ENCODE assay signal across 19 cellular contexts in the genomic region with DNA sequence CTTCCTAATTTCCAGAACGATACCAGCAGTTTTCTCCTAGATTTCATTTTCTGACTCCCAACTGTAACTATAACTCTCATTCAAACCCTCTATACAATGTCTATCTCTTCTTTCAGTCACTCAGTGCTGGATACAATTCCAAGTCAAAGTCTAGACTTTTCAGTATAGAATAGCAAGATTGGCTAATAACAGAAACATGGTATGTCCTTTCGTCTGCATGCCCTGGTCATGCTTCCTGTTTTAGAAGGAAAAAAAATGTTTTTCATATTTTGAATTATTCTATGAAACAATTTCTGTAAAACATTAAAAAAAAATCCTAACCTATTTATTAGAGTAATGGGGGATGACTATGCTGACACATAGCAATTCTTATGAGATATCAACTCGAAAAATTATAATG.
"Had no signal": no experiment of that assay in that cellular context is flagged by ENCODE, and none has a peak within 500 bp of the region (broad histone marks: within the 10 kb centered on the region; RNA-seq: fewer than 3 reads in every experiment).

No MANE protein-coding gene starts in this region.

- H3K27me3 ChIP-seq: ascending aorta, cardiac muscle cell, left lung, right lobe of liver, testis, uterus had no signal

- H3K4me3 ChIP-seq: cardiac muscle cell, left lung, mucosa of descending colon, right lobe of liver, testis, uterus had no signal

- DNase-seq: activated CD4-positive, alpha-beta memory T cell treated with anti-CD3 and anti-CD28 coated beads for 36 hours; activated CD4-positive, alpha-beta T cell treated with anti-CD3 and anti-CD28 coated beads, Interleukin-2, amount 10 ng/mL, durations not matched to agents 24 days and 14 days; activated CD8-positive, alpha-beta memory T cell treated with anti-CD3 and anti-CD28 coated beads, Interleukin-2, amount 50 U/mL, for 4 hours; activated effector memory CD4-positive, alpha-beta T cell treated with anti-CD3 and anti-CD28 coated beads, Interleukin-2, amount 50 U/mL, for 16 hours; activated naive CD4-positive, alpha-beta T cell treated with anti-CD3 and anti-CD28 coated beads for 36 hours; activated naive CD8-positive, alpha-beta T cell treated with anti-CD3 and anti-CD28 coated beads, Interleukin-2, amount 10 ng/mL, durations not matched to agents 7 days and 5 days; activated T-cell treated with anti-CD3 and anti-CD28 coated beads, Interleukin-2, amount 50 U/mL, for 1 hour; kidney glomerular epithelial cell; left lung; mucosa of descending colon; posterior cingulate gyrus; right lobe of liver; stimulated activated CD4-positive, alpha-beta T cell treated with anti-CD3 and anti-CD28 coated beads, Interleukin-2, amount 100 ng/mL, for 48 hours; stimulated activated naive CD4-positive, alpha-beta T cell treated with Interleukin-2 at 50 U/mL for 16 hours; testis; uterus had no signal

- H3K27ac ChIP-seq: cardiac muscle cell, left lung, right lobe of liver, testis, VCaP had no signal
